32 cellular contexts compared by ENCODE assay signal in genomic region chr16:2208772-2209171, GRCh38. TPM values are rescaled to one million over a fixed set of nuclear protein-coding genes. Genes with fewer than 3 reads are reported as not detected.
"Had no signal": no experiment of that assay in that cellular context is flagged by ENCODE, and none has a peak within 500 bp of the region (broad histone marks: within the 10 kb centered on the region; RNA-seq: fewer than 3 reads in every experiment).

No MANE protein-coding gene starts in this region.

- H3K4me3 ChIP-seq: Peyer's patch had no signal

- H3K9me3 Mint-ChIP-seq: activated CD4-positive, alpha-beta T cell treated with anti-CD3 and anti-CD28 coated beads, Interleukin-2, amount 10 ng/mL, durations not matched to agents 24 days and 14 days; activated CD8-positive, alpha-beta T cell treated with anti-CD3 and anti-CD28 coated beads for 36 hours; activated naive CD8-positive, alpha-beta T cell treated with anti-CD3 and anti-CD28 coated beads for 36 hours; activated T-cell treated with anti-CD3 and anti-CD28 coated beads, Interleukin-2, amount 50 U/mL, for 72 hours; activated T-helper 17 cell treated with anti-CD3 and anti-CD28 coated beads, Interleukin-2, amount 50 U/mL, for 72 hours had no signal

- H3K4me3 Mint-ChIP-seq: activated CD4-positive, alpha-beta T cell treated with anti-CD3 and anti-CD28 coated beads, Interleukin-2, amount 10 ng/mL, durations not matched to agents 24 days and 14 days; activated CD8-positive, alpha-beta T cell treated with anti-CD3 and anti-CD28 coated beads for 36 hours; activated naive CD8-positive, alpha-beta T cell treated with anti-CD3 and anti-CD28 coated beads for 36 hours had no signal

- H3K27ac Mint-ChIP-seq: activated CD4-positive, alpha-beta T cell treated with anti-CD3 and anti-CD28 coated beads, Interleukin-2, amount 10 ng/mL, durations not matched to agents 24 days and 14 days; activated CD8-positive, alpha-beta T cell treated with anti-CD3 and anti-CD28 coated beads for 36 hours; activated naive CD8-positive, alpha-beta T cell treated with anti-CD3 and anti-CD28 coated beads for 36 hours; activated T-cell treated with anti-CD3 and anti-CD28 coated beads, Interleukin-2, amount 50 U/mL, for 72 hours; activated T-helper 17 cell treated with anti-CD3 and anti-CD28 coated beads, Interleukin-2, amount 50 U/mL, for 72 hours had no signal

- ATAC-seq: activated CD8-positive, alpha-beta T cell treated with anti-CD3 and anti-CD28 coated beads for 36 hours; activated T-cell treated with anti-CD3 and anti-CD28 coated beads, Interleukin-2, amount 50 U/mL, for 72 hours; activated T-helper 17 cell treated with anti-CD3 and anti-CD28 coated beads, Interleukin-2, amount 50 U/mL, for 72 hours; PC-3 had no signal

- FAIRE-seq: colon had no signal

- H3K9me3 ChIP-seq: Peyer's patch had no signal

- DNase-seq: activated CD4-positive, alpha-beta T cell treated with anti-CD3 and anti-CD28 coated beads, Interleukin-2, amount 50 U/mL, for 4 hours; activated CD8-positive, alpha-beta T cell treated with anti-CD3 and anti-CD28 coated beads for 36 hours; activated effector memory CD4-positive, alpha-beta T cell treated with anti-CD3 and anti-CD28 coated beads, Interleukin-2, amount 50 U/mL, for 16 hours; activated naive CD4-positive, alpha-beta T cell; activated naive CD4-positive, alpha-beta T cell treated with anti-CD3 and anti-CD28 coated beads, Interleukin-2, amount 50 U/mL, for 16 hours; activated naive CD8-positive, alpha-beta T cell treated with anti-CD3 and anti-CD28 coated beads for 36 hours; activated T-cell treated with anti-CD3 and anti-CD28 coated beads, Interleukin-2, amount 50 U/mL, for 1 hour; activated T-cell treated with anti-CD3 and anti-CD28 coated beads, Interleukin-2, amount 50 U/mL, for 72 hours; amniotic stem cell; aorta; brain microvascular endothelial cell; central memory CD4-positive, alpha-beta T cell; NCI-H1105; NCI-H1417 treated with DMSO at 0.1 percent for 48 hours; NCI-H187 treated with DMSO at 0.1 percent for 48 hours; NCI-H226; NCI-H510A; NCI-H526; NCI-H748 treated with DMSO at 0.1 percent for 48 hours; NK-92 treated with Interleukin-12 subunit alpha and Interleukin-12 subunit beta, amount 100 ng/mL, for 24 hours; PC-3; Peyer's patch; Right ventricle myocardium superior; RPMI8226; SW 1271; T-helper 1 cell; T-helper 2 cell; T-helper 9 cell had no signal

- H3K27me3 ChIP-seq: brain microvascular endothelial cell, Peyer's patch had no signal

- H3K27ac ChIP-seq: brain microvascular endothelial cell, Peyer's patch had no signal

- H3K27me3 Mint-ChIP-seq: activated CD4-positive, alpha-beta T cell treated with anti-CD3 and anti-CD28 coated beads, Interleukin-2, amount 10 ng/mL, durations not matched to agents 24 days and 14 days; activated CD8-positive, alpha-beta T cell treated with anti-CD3 and anti-CD28 coated beads for 36 hours; activated naive CD8-positive, alpha-beta T cell treated with anti-CD3 and anti-CD28 coated beads for 36 hours; activated T-helper 17 cell treated with anti-CD3 and anti-CD28 coated beads, Interleukin-2, amount 50 U/mL, for 72 hours had no signal

RNA-seq across cellular contexts. Expression of gene CASKIN1, which starts 12.4 kb away (rescaled TPM):
- total RNA-seq: M059J, Peyer's patch had no signal
